ENCODE assay signal across 1 cellular context in genomic region chr4:6782147-6782845, GRCh38.
TF ChIP-seq lines count a peak whose summit lies in the region.

Gene KIAA0232, plus strand, starts transcription at chr4:6782727. Its CDS starts 41,727 bp downstream, at chr4:6824454.

TF ChIP-seq in K562, 482 proteins besides CTCF, POLR2A, EP300 and RAD21 (continued from another document):
- no peak for TF ChIP-seq ZBTB2 (IDR thresholded peaks at IDR 0.05)
- TF ChIP-seq ZBTB49 (CRISPR knock-in tag; IDR thresholded peaks at IDR 0.05; ENCODE audit: borderline replicate concordance), result no peak
- TF ChIP-seq MBD1 (CRISPR knock-in tag; IDR thresholded peaks at IDR 0.05), result no peak
- TF ChIP-seq MCM5 (IDR thresholded peaks at IDR 0.05; ENCODE audit: low read depth), result no peak
- TF ChIP-seq SMARCB1 (IDR thresholded peaks at IDR 0.05; ENCODE audit: insufficient read length, low read depth), result no peak
- no peak for TF ChIP-seq HNRNPUL1 (IDR thresholded peaks at IDR 0.05; ENCODE audit: low read length)
- TF ChIP-seq CREB3L1 (IDR thresholded peaks at IDR 0.05; ENCODE audit: borderline replicate concordance, low read depth), result peak; percentile 39; the same call in 1 of the 2 replicates
- TF ChIP-seq ATF1 (CRISPR knock-in tag; IDR thresholded peaks at IDR 0.05), result no peak
- TF ChIP-seq ATF1 (tag; IDR thresholded peaks at IDR 0.05), result peak; percentile 32; the same call in 1 of the 2 replicates
- no peak for TF ChIP-seq USF2 (CRISPR knock-in tag; IDR thresholded peaks at IDR 0.05)
- TF ChIP-seq NFATC3 (IDR thresholded peaks at IDR 0.05), result no peak
- TF ChIP-seq NCOR1 (IDR thresholded peaks at IDR 0.05), result no peak
- TF ChIP-seq THRB (CRISPR knock-in tag; conservative IDR thresholded peaks at IDR 0.05), result no peak
- TF ChIP-seq ATF2 (CRISPR knock-in tag; IDR thresholded peaks at IDR 0.05), result peak; percentile 67; the same call in 1 of the 2 replicates
- no peak for TF ChIP-seq ZNF561 (CRISPR knock-in tag; conservative IDR thresholded peaks at IDR 0.05)
- no peak for TF ChIP-seq RFX7 (CRISPR knock-in tag; IDR thresholded peaks at IDR 0.05)
- TF ChIP-seq SMARCC2 (IDR thresholded peaks at IDR 0.05; ENCODE audit: low read depth), result peak; percentile 30; the same call in 1 of the 2 replicates
- no peak for TF ChIP-seq HMG20A (CRISPR knock-in tag; conservative IDR thresholded peaks at IDR 0.05)
- TF ChIP-seq ZNF507 (tag; conservative IDR thresholded peaks at IDR 0.05), result no peak
- TF ChIP-seq MCM3 (IDR thresholded peaks at IDR 0.05), result no peak
- no peak for TF ChIP-seq ARID2 (IDR thresholded peaks at IDR 0.05)
- no peak for TF ChIP-seq ZC3H8 (IDR thresholded peaks at IDR 0.05)
- TF ChIP-seq HDAC1 (IDR thresholded peaks at IDR 0.05), result no peak
- peak; percentile 96 for TF ChIP-seq ATF7 (IDR thresholded peaks at IDR 0.05)
- TF ChIP-seq BMI1 (IDR thresholded peaks at IDR 0.05; ENCODE audit: low read length), result peak; percentile 45; the same call in 1 of the 2 replicates
- TF ChIP-seq HBP1 (CRISPR knock-in tag; IDR thresholded peaks at IDR 0.05), result no peak
- no peak for TF ChIP-seq MLX (CRISPR knock-in tag; conservative IDR thresholded peaks at IDR 0.05)
- no peak for TF ChIP-seq SIRT6 (IDR thresholded peaks at IDR 0.05; ENCODE audit: low read depth, low read length)
- no peak for TF ChIP-seq CBFA2T3 (IDR thresholded peaks at IDR 0.05)
- TF ChIP-seq ZBTB7A (IDR thresholded peaks at IDR 0.05; ENCODE audit: borderline replicate concordance, control insufficient read depth, low read depth, low read length), result peak; percentile 42; the same call in 1 of the 2 replicates
- TF ChIP-seq NFYB (IDR thresholded peaks at IDR 0.05; ENCODE audit: extremely low read depth, insufficient read length), result no peak
TF ChIP-seq in K562: peak in this region for 91.
